ENCODE assay signal across 21 cellular contexts in genomic region chr16:31435341-31436220, GRCh38. TPM values are rescaled to one million over a fixed set of nuclear protein-coding genes. Genes with fewer than 3 reads are reported as not detected.
"Had no signal": no experiment of that assay in that cellular context is flagged by ENCODE, and none has a peak within 500 bp of the region (broad histone marks: within the 10 kb centered on the region; RNA-seq: fewer than 3 reads in every experiment).

No MANE protein-coding gene starts in this region.

- H3K36me3 Mint-ChIP-seq: activated naive CD8-positive, alpha-beta T cell treated with anti-CD3 and anti-CD28 coated beads, Interleukin-2, amount 10 ng/mL, durations not matched to agents 7 days and 5 days; mesothelial cell of epicardium had no signal

- H3K27me3 Mint-ChIP-seq: activated naive CD8-positive, alpha-beta T cell treated with anti-CD3 and anti-CD28 coated beads, Interleukin-2, amount 10 ng/mL, durations not matched to agents 7 days and 5 days; stimulated activated naive CD8-positive, alpha-beta T cell treated with anti-CD3 and anti-CD28 coated beads, Interleukin-15, amount 100 ng/mL, for 72 hours had no signal

- DNase-seq: activated CD4-positive, alpha-beta T cell treated with anti-CD3 and anti-CD28 coated beads for 4 hours; activated CD8-positive, alpha-beta T cell treated with anti-CD3 and anti-CD28 coated beads for 36 hours; activated gamma-delta T cell treated with Interleukin-2 at 50 U/mL for 16 hours; activated naive CD8-positive, alpha-beta T cell treated with anti-CD3 and anti-CD28 coated beads, Interleukin-2, amount 10 ng/mL, durations not matched to agents 7 days and 5 days; activated T-cell treated with anti-CD3 and anti-CD28 coated beads, Interleukin-2, amount 50 U/mL, for 48 hours; anterior cingulate cortex; effector memory CD4-positive, alpha-beta T cell; heart left ventricle; left colon; stimulated activated CD4-positive, alpha-beta T cell treated with anti-CD3 and anti-CD28 coated beads, Interleukin-1b, Interleukin-23, amount 100 ng/mL, for 48 hours; stimulated activated naive CD8-positive, alpha-beta T cell treated with anti-CD3 and anti-CD28 coated beads, Interleukin-15, amount 100 ng/mL, for 72 hours; T-helper 1 cell had no signal

- H3K4me3 Mint-ChIP-seq: activated CD8-positive, alpha-beta T cell treated with anti-CD3 and anti-CD28 coated beads for 36 hours; activated naive CD8-positive, alpha-beta T cell treated with anti-CD3 and anti-CD28 coated beads, Interleukin-2, amount 10 ng/mL, durations not matched to agents 7 days and 5 days; mesothelial cell of epicardium; neural crest cell; stimulated activated naive CD8-positive, alpha-beta T cell treated with anti-CD3 and anti-CD28 coated beads, Interleukin-15, amount 100 ng/mL, for 72 hours had no signal

- H3K27me3 ChIP-seq: heart left ventricle, pancreas, upper lobe of left lung had no signal

- H3K9me3 ChIP-seq: heart left ventricle, pancreas, upper lobe of left lung had no signal

- H3K4me1 Mint-ChIP-seq: mesothelial cell of epicardium had no signal

- H3K4me3 ChIP-seq: heart left ventricle, lung, pancreas, upper lobe of left lung had no signal

- ATAC-seq: activated CD8-positive, alpha-beta T cell treated with anti-CD3 and anti-CD28 coated beads for 36 hours; heart left ventricle; left colon; pancreas; stimulated activated naive CD8-positive, alpha-beta T cell treated with anti-CD3 and anti-CD28 coated beads, Interleukin-15, amount 100 ng/mL, for 72 hours had no signal

- H3K4me1 ChIP-seq: pancreas, upper lobe of left lung had no signal

- H3K36me3 ChIP-seq: pancreas, upper lobe of left lung had no signal

- H3K27ac Mint-ChIP-seq: activated CD8-positive, alpha-beta T cell treated with anti-CD3 and anti-CD28 coated beads for 36 hours; activated naive CD8-positive, alpha-beta T cell treated with anti-CD3 and anti-CD28 coated beads, Interleukin-2, amount 10 ng/mL, durations not matched to agents 7 days and 5 days; mesothelial cell of epicardium had no signal

- H3K9me3 Mint-ChIP-seq: activated CD8-positive, alpha-beta T cell treated with anti-CD3 and anti-CD28 coated beads for 36 hours; activated naive CD8-positive, alpha-beta T cell treated with anti-CD3 and anti-CD28 coated beads, Interleukin-2, amount 10 ng/mL, durations not matched to agents 7 days and 5 days; mesothelial cell of epicardium; neural crest cell; stimulated activated naive CD8-positive, alpha-beta T cell treated with anti-CD3 and anti-CD28 coated beads, Interleukin-15, amount 100 ng/mL, for 72 hours had no signal

- H3K27ac ChIP-seq: heart left ventricle, pancreas, upper lobe of left lung, VCaP had no signal

RNA-seq across cellular contexts. Expression of gene ZNF843, which starts 7.0 kb away (rescaled TPM):
- total RNA-seq: activated CD8-positive, alpha-beta T cell treated with anti-CD3 and anti-CD28 coated beads for 36 hours had no signal

RNA-seq across cellular contexts. Expression of gene COX6A2, which starts 7.4 kb away (rescaled TPM):
- total RNA-seq: activated CD8-positive, alpha-beta T cell treated with anti-CD3 and anti-CD28 coated beads for 36 hours; activated naive CD8-positive, alpha-beta T cell treated with anti-CD3 and anti-CD28 coated beads, Interleukin-2, amount 10 ng/mL, durations not matched to agents 7 days and 5 days; fibroblast of lung; frontal cortex; left colon; lung; mesothelial cell of epicardium; neural crest cell; temporal lobe; upper lobe of left lung had no signal

RNA-seq across cellular contexts. Expression of gene ITGAD, which starts 42.4 kb away (rescaled TPM):
- total RNA-seq: activated CD8-positive, alpha-beta T cell treated with anti-CD3 and anti-CD28 coated beads for 36 hours; fibroblast of lung; frontal cortex; mesothelial cell of epicardium; neural crest cell; temporal lobe had no signal
